1 cellular context compared by ENCODE assay signal in the genomic region with DNA sequence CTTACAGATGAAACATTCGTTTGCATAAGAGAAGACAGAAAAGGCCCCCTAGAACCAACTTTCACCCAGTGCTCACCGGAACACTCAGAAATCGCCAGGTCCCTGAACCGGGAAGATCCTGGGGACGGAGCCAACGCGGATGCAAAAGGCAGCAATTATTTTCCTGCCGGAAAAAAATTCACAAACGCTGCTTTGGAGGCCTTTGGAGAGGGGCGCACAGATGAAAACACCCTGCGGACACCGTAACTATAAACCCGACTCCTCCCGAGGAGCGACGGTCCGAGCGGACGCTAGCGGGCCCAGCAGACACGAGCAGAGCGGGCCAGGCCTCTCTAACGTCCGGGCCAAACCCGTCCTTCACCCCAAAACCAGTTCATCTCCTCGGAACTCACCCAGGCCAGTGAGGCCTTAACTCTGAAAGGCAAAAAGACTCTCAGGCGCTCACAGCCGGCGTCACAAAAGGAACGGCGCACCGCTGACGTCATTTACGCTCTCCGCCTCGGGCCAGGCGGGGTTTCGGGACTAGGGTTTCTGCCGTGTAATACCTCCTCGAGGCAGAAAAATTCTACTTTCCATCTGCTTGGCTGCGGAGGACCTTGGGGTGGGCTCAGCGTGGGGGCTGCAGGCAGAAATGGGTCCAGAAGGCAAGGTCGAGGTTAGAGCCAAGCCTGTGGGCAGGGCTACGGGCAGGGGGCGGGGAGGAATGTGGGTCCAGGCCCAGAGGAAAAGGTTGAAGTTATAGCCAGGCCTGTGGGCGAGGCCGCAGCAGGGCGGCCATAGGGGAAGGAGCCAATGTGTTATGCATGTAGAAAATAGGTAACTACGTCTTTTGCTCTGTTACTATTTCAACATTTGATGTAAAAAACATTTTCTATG.
A peak's percentile ranks its signal among the peaks of the same experiment; 100 is the strongest.
TF ChIP-seq lines count a peak whose summit lies in the region.

A gene (minus strand): TSS at position 463 of the 876 bp plus-strand sequence. CDS start 2,413 bp downstream, outside the sequence.

TF ChIP-seq in WTC11, 78 proteins besides CTCF, POLR2A, EP300 and RAD21 (continued from another document and continues in another):
- TF ChIP-seq, protein P1, sequence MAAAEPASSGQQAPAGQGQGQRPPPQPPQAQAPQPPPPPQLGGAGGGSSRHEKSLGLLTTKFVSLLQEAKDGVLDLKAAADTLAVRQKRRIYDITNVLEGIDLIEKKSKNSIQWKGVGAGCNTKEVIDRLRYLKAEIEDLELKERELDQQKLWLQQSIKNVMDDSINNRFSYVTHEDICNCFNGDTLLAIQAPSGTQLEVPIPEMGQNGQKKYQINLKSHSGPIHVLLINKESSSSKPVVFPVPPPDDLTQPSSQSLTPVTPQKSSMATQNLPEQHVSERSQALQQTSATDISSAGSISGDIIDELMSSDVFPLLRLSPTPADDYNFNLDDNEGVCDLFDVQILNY (CRISPR knock-in tag; IDR thresholded peaks at IDR 0.05) = peak; percentile 28; the same call in 1 of the 2 replicates
- TF ChIP-seq ZNF263 (CRISPR knock-in tag; IDR thresholded peaks at IDR 0.05; ENCODE audit: low read depth) = no peak
- TF ChIP-seq, protein P2, sequence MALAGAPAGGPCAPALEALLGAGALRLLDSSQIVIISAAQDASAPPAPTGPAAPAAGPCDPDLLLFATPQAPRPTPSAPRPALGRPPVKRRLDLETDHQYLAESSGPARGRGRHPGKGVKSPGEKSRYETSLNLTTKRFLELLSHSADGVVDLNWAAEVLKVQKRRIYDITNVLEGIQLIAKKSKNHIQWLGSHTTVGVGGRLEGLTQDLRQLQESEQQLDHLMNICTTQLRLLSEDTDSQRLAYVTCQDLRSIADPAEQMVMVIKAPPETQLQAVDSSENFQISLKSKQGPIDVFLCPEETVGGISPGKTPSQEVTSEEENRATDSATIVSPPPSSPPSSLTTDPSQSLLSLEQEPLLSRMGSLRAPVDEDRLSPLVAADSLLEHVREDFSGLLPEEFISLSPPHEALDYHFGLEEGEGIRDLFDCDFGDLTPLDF (CRISPR knock-in tag; IDR thresholded peaks at IDR 0.05) = no peak
- TF ChIP-seq, protein P3, sequence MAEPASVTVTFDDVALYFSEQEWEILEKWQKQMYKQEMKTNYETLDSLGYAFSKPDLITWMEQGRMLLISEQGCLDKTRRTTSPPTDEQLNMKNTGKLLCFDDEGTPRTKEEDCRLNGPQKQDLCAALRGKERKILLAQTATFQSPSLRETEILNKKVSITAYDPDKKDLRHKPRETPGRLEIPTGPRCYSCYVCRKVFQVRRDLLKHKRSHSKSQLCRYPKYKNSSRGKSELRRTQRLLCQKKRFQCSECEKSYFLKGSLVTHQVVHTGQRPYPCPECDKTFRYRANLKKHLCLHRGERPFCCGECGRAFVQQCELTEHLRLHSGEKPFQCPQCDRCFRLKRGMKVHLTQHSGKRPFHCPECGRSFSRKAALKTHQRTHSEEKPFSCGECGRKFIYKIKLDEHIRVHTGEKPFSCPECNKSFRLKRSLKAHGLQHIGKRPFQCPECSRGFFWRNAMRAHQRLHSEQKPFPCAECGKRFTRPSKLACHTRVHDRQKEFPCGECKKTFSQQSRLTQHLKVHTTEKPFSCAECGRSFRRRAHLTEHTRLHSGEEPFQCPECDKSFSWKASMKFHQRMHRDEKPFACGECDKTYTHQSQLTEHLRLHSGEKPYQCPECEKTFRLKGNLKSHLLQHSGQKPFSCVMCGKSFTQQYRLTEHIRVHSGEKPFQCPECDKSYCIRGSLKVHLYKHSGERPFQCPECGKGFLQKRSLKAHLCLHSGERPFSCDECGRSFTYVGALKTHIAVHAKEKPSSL (CRISPR knock-in tag; conservative IDR thresholded peaks at IDR 0.05) = no peak
- peak; percentile 79; the same call in 1 of the 2 replicates for TF ChIP-seq ZNF423 (CRISPR knock-in tag; IDR thresholded peaks at IDR 0.05)
- no peak for TF ChIP-seq ZNF219 (CRISPR knock-in tag; IDR thresholded peaks at IDR 0.05; ENCODE audit: borderline replicate concordance)
- TF ChIP-seq TP53 (CRISPR knock-in tag; IDR thresholded peaks at IDR 0.05) = no peak
- TF ChIP-seq, protein P4, sequence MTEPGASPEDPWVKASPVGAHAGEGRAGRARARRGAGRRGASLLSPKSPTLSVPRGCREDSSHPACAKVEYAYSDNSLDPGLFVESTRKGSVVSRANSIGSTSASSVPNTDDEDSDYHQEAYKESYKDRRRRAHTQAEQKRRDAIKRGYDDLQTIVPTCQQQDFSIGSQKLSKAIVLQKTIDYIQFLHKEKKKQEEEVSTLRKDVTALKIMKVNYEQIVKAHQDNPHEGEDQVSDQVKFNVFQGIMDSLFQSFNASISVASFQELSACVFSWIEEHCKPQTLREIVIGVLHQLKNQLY (CRISPR knock-in tag; IDR thresholded peaks at IDR 0.05) = no peak
- peak; percentile 66; the same call in 1 of the 2 replicates for TF ChIP-seq ETV6 (CRISPR knock-in tag; IDR thresholded peaks at IDR 0.05)
- peak; percentile 20; the same call in 1 of the 2 replicates for TF ChIP-seq TEAD4 (CRISPR knock-in tag; IDR thresholded peaks at IDR 0.05)
- no peak for TF ChIP-seq NR3C1 (CRISPR knock-in tag; conservative IDR thresholded peaks at IDR 0.05; ENCODE audit: low read depth)
- TF ChIP-seq GABPB1 (CRISPR knock-in tag; IDR thresholded peaks at IDR 0.05) = peak; percentile 72
- TF ChIP-seq CREB1 (CRISPR knock-in tag; IDR thresholded peaks at IDR 0.05) = peak; percentile 76; the same call in 1 of the 2 replicates
- TF ChIP-seq, protein P5, sequence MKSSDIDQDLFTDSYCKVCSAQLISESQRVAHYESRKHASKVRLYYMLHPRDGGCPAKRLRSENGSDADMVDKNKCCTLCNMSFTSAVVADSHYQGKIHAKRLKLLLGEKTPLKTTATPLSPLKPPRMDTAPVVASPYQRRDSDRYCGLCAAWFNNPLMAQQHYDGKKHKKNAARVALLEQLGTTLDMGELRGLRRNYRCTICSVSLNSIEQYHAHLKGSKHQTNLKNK (CRISPR knock-in tag; IDR thresholded peaks at IDR 0.05) = no peak
- no peak for TF ChIP-seq FOXP1 (CRISPR knock-in tag; IDR thresholded peaks at IDR 0.05; ENCODE audit: borderline replicate concordance)
- no peak; the same call in 1 of the 2 replicates for TF ChIP-seq ATF1 (CRISPR knock-in tag; IDR thresholded peaks at IDR 0.05)
- TF ChIP-seq ESRRA (CRISPR knock-in tag; IDR thresholded peaks at IDR 0.05; ENCODE audit: borderline replicate concordance) = no peak; the same call in 1 of the 2 replicates
- TF ChIP-seq, protein P6, sequence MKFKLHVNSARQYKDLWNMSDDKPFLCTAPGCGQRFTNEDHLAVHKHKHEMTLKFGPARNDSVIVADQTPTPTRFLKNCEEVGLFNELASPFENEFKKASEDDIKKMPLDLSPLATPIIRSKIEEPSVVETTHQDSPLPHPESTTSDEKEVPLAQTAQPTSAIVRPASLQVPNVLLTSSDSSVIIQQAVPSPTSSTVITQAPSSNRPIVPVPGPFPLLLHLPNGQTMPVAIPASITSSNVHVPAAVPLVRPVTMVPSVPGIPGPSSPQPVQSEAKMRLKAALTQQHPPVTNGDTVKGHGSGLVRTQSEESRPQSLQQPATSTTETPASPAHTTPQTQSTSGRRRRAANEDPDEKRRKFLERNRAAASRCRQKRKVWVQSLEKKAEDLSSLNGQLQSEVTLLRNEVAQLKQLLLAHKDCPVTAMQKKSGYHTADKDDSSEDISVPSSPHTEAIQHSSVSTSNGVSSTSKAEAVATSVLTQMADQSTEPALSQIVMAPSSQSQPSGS (CRISPR knock-in tag; IDR thresholded peaks at IDR 0.05; ENCODE audit: borderline replicate concordance, low read depth) = no peak
- no peak for TF ChIP-seq TCF7 (CRISPR knock-in tag; IDR thresholded peaks at IDR 0.05; ENCODE audit: low read depth)
- TF ChIP-seq KAT7 (CRISPR knock-in tag; IDR thresholded peaks at IDR 0.05; ENCODE audit: borderline replicate concordance) = peak; percentile 90; the same call in 1 of the 2 replicates
- TF ChIP-seq, protein P7, sequence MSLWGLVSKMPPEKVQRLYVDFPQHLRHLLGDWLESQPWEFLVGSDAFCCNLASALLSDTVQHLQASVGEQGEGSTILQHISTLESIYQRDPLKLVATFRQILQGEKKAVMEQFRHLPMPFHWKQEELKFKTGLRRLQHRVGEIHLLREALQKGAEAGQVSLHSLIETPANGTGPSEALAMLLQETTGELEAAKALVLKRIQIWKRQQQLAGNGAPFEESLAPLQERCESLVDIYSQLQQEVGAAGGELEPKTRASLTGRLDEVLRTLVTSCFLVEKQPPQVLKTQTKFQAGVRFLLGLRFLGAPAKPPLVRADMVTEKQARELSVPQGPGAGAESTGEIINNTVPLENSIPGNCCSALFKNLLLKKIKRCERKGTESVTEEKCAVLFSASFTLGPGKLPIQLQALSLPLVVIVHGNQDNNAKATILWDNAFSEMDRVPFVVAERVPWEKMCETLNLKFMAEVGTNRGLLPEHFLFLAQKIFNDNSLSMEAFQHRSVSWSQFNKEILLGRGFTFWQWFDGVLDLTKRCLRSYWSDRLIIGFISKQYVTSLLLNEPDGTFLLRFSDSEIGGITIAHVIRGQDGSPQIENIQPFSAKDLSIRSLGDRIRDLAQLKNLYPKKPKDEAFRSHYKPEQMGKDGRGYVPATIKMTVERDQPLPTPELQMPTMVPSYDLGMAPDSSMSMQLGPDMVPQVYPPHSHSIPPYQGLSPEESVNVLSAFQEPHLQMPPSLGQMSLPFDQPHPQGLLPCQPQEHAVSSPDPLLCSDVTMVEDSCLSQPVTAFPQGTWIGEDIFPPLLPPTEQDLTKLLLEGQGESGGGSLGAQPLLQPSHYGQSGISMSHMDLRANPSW (CRISPR knock-in tag; conservative IDR thresholded peaks at IDR 0.05; ENCODE audit: low read depth) = no peak
- TF ChIP-seq, protein P8, sequence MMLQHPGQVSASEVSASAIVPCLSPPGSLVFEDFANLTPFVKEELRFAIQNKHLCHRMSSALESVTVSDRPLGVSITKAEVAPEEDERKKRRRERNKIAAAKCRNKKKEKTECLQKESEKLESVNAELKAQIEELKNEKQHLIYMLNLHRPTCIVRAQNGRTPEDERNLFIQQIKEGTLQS (CRISPR knock-in tag; conservative IDR thresholded peaks at IDR 0.05) = no peak
- TF ChIP-seq GTF2I (CRISPR knock-in tag; conservative IDR thresholded peaks at IDR 0.05) = no peak
- TF ChIP-seq, protein P9, sequence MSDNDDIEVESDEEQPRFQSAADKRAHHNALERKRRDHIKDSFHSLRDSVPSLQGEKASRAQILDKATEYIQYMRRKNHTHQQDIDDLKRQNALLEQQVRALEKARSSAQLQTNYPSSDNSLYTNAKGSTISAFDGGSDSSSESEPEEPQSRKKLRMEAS (CRISPR knock-in tag; IDR thresholded peaks at IDR 0.05) = peak; percentile 81
- TF ChIP-seq ZNF396 (CRISPR knock-in tag; IDR thresholded peaks at IDR 0.05; ENCODE audit: borderline replicate concordance) = no peak
- TF ChIP-seq GRHL2 (CRISPR knock-in tag; IDR thresholded peaks at IDR 0.05; ENCODE audit: insufficient replicate concordance, severe bottlenecking) = no peak
- TF ChIP-seq, protein P10, sequence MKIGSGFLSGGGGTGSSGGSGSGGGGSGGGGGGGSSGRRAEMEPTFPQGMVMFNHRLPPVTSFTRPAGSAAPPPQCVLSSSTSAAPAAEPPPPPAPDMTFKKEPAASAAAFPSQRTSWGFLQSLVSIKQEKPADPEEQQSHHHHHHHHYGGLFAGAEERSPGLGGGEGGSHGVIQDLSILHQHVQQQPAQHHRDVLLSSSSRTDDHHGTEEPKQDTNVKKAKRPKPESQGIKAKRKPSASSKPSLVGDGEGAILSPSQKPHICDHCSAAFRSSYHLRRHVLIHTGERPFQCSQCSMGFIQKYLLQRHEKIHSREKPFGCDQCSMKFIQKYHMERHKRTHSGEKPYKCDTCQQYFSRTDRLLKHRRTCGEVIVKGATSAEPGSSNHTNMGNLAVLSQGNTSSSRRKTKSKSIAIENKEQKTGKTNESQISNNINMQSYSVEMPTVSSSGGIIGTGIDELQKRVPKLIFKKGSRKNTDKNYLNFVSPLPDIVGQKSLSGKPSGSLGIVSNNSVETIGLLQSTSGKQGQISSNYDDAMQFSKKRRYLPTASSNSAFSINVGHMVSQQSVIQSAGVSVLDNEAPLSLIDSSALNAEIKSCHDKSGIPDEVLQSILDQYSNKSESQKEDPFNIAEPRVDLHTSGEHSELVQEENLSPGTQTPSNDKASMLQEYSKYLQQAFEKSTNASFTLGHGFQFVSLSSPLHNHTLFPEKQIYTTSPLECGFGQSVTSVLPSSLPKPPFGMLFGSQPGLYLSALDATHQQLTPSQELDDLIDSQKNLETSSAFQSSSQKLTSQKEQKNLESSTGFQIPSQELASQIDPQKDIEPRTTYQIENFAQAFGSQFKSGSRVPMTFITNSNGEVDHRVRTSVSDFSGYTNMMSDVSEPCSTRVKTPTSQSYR (CRISPR knock-in tag; IDR thresholded peaks at IDR 0.05) = no peak
- no peak for TF ChIP-seq ZNF138 (CRISPR knock-in tag; conservative IDR thresholded peaks at IDR 0.05)
- TF ChIP-seq, protein P11, sequence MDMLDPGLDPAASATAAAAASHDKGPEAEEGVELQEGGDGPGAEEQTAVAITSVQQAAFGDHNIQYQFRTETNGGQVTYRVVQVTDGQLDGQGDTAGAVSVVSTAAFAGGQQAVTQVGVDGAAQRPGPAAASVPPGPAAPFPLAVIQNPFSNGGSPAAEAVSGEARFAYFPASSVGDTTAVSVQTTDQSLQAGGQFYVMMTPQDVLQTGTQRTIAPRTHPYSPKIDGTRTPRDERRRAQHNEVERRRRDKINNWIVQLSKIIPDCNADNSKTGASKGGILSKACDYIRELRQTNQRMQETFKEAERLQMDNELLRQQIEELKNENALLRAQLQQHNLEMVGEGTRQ (CRISPR knock-in tag; IDR thresholded peaks at IDR 0.05) = no peak
- peak; percentile 75 for TF ChIP-seq FOXK1 (CRISPR knock-in tag; IDR thresholded peaks at IDR 0.05)
- no peak for TF ChIP-seq SMAD4 (CRISPR knock-in tag; IDR thresholded peaks at IDR 0.05)
- TF ChIP-seq ZNF317 (CRISPR knock-in tag; IDR thresholded peaks at IDR 0.05; ENCODE audit: borderline replicate concordance, low read depth) = no peak
- TF ChIP-seq, protein P12, sequence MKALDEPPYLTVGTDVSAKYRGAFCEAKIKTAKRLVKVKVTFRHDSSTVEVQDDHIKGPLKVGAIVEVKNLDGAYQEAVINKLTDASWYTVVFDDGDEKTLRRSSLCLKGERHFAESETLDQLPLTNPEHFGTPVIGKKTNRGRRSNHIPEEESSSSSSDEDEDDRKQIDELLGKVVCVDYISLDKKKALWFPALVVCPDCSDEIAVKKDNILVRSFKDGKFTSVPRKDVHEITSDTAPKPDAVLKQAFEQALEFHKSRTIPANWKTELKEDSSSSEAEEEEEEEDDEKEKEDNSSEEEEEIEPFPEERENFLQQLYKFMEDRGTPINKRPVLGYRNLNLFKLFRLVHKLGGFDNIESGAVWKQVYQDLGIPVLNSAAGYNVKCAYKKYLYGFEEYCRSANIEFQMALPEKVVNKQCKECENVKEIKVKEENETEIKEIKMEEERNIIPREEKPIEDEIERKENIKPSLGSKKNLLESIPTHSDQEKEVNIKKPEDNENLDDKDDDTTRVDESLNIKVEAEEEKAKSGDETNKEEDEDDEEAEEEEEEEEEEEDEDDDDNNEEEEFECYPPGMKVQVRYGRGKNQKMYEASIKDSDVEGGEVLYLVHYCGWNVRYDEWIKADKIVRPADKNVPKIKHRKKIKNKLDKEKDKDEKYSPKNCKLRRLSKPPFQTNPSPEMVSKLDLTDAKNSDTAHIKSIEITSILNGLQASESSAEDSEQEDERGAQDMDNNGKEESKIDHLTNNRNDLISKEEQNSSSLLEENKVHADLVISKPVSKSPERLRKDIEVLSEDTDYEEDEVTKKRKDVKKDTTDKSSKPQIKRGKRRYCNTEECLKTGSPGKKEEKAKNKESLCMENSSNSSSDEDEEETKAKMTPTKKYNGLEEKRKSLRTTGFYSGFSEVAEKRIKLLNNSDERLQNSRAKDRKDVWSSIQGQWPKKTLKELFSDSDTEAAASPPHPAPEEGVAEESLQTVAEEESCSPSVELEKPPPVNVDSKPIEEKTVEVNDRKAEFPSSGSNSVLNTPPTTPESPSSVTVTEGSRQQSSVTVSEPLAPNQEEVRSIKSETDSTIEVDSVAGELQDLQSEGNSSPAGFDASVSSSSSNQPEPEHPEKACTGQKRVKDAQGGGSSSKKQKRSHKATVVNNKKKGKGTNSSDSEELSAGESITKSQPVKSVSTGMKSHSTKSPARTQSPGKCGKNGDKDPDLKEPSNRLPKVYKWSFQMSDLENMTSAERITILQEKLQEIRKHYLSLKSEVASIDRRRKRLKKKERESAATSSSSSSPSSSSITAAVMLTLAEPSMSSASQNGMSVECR (CRISPR knock-in tag; IDR thresholded peaks at IDR 0.05; ENCODE audit: borderline replicate concordance) = peak; percentile 84; the same call in 1 of the 2 replicates
- TF ChIP-seq EMX1 (CRISPR knock-in tag; IDR thresholded peaks at IDR 0.05) = no peak
- TF ChIP-seq MYBL2 (CRISPR knock-in tag; IDR thresholded peaks at IDR 0.05) = no peak
